In genomic region chr20:56871691-56872090, GRCh38 we compare ENCODE assay signal across 11 cellular contexts.
"Had no signal": no experiment of that assay in that cellular context is flagged by ENCODE, and none has a peak within 500 bp of the region (broad histone marks: within the 10 kb centered on the region; RNA-seq: fewer than 3 reads in every experiment).

No MANE protein-coding gene starts in this region.

- H3K27ac ChIP-seq: GM23248 had no signal

- ATAC-seq: GM23338, HCT116 had no signal

- H3K4me3 ChIP-seq: GM23248, GM23338, HAP-1 had no signal

- H3K4me1 ChIP-seq: HAP-1 had no signal

- H2AFZ ChIP-seq: GM23248, GM23338 had no signal

- H3K9me3 ChIP-seq: HAP-1 had no signal

- H3K36me3 ChIP-seq: HAP-1 had no signal

- DNase-seq: GM23248, GOT3, H7, H9, HCEC 1CT, HFFc6 had no signal

- H3K9ac ChIP-seq: GM23248 had no signal

- FAIRE-seq: H1, H54 had no signal

- H3K4me2 ChIP-seq: GM23338 had no signal
